Comparison of ENCODE assay signal across 15 cellular contexts in genomic region chr3:28841436-28841835, GRCh38.
A peak's percentile ranks its signal among the peaks of the same experiment; 100 is the strongest.
DNase-seq lines count a peak whose midpoint lies in the region; ATAC-seq and TF ChIP-seq lines count a peak whose summit lies in the region.
"Had no signal": no experiment of that assay in that cellular context is flagged by ENCODE, and none has a peak within 500 bp of the region (broad histone marks: within the 10 kb centered on the region; RNA-seq: fewer than 3 reads in every experiment).

No MANE protein-coding gene starts in this region.

- H2AK5ac ChIP-seq in mesendoderm (ENCODE audit: low read length) = no peak overlapping the region

- ATAC-seq in GM18498 (IDR thresholded peaks at IDR 0.05; ENCODE audit: unreplicated experiment) = peak; percentile 23
- ATAC-seq in GM19035 (IDR thresholded peaks at IDR 0.05; ENCODE audit: unreplicated experiment) = peak; percentile 34
- peak; percentile 17 for ATAC-seq in HG02870 (IDR thresholded peaks at IDR 0.05; ENCODE audit: unreplicated experiment)
- ATAC-seq: left lobe of liver had no signal

- peak overlapping the region; percentile 70 for H3K27ac Mint-ChIP-seq in T-helper 1 cell treated with Interleukin-12 subunit alpha and Interleukin-12 subunit beta and Interleukin-4 antibody, amounts not matched to agents 30 μg/mL and 1 μg/mL, for 36 hours
- no peak overlapping the region for H3K27ac Mint-ChIP-seq in osteocyte (ENCODE audit: unreplicated experiment)
- H3K27ac Mint-ChIP-seq: B cell had no signal

- H4K5ac ChIP-seq in mesendoderm (ENCODE audit: low read length) = no peak overlapping the region

- H4K8ac ChIP-seq in mesendoderm (ENCODE audit: low read depth, low read length) = no peak overlapping the region

- no peak overlapping the region for H3K27ac ChIP-seq in mesendoderm (ENCODE audit: low read depth, low read length)
- H3K27ac ChIP-seq: hepatocyte, stomach had no signal

- no CpG with 5 or more reads among the region's 2 CpGs for WGBS in mesendoderm (ENCODE audit: extremely low coverage, insufficient coverage, low lambda C conversion rate)

- H3K23ac ChIP-seq in mesendoderm (ENCODE audit: low read length) = no peak overlapping the region

- H3K4ac ChIP-seq in mesendoderm (ENCODE audit: low read depth, low read length) = no peak overlapping the region

- H3K79me2 ChIP-seq in mesendoderm (ENCODE audit: control insufficient read depth, insufficient read depth, low read length) = no peaks in the 10 kb centered on the region
- H3K79me2 ChIP-seq: hepatocyte had no signal

- no peaks in the 10 kb centered on the region for H3K4me1 ChIP-seq in mesendoderm (ENCODE audit: control insufficient read depth, low read depth, low read length)
- H3K4me1 ChIP-seq: stomach had no signal

- no peak overlapping the region for H3K9ac ChIP-seq in mesendoderm (ENCODE audit: low read length)

- no peak overlapping the region for H2BK120ac ChIP-seq in mesendoderm (ENCODE audit: low read depth, low read length)

- H3K27me3 Mint-ChIP-seq in T-helper 1 cell treated with Interleukin-12 subunit alpha and Interleukin-12 subunit beta and Interleukin-4 antibody, amounts not matched to agents 30 μg/mL and 1 μg/mL, for 36 hours (ENCODE audit: low read depth) = no peaks in the 10 kb centered on the region
- H3K27me3 Mint-ChIP-seq in osteocyte (ENCODE audit: unreplicated experiment) = peaks cover 17% of the 10 kb centered on the region
- H3K27me3 Mint-ChIP-seq: B cell had no signal

- no peak overlapping the region for H2BK15ac ChIP-seq in mesendoderm (replicated peaks; ENCODE audit: low read depth)

- H3K79me1 ChIP-seq in mesendoderm (ENCODE audit: low read length) = no peaks in the 10 kb centered on the region

- no peaks in the 10 kb centered on the region for H3K9me3 Mint-ChIP-seq in T-helper 1 cell treated with Interleukin-12 subunit alpha and Interleukin-12 subunit beta and Interleukin-4 antibody, amounts not matched to agents 30 μg/mL and 1 μg/mL, for 36 hours
- H3K9me3 Mint-ChIP-seq in osteocyte (ENCODE audit: unreplicated experiment) = no peaks in the 10 kb centered on the region

- H3K4me2 ChIP-seq in mesendoderm (ENCODE audit: low read length) = no peak overlapping the region
- H3K4me2 ChIP-seq: hepatocyte had no signal

- H3K4me3 ChIP-seq in foreskin fibroblast (ENCODE audit: low read depth in 1 of 2, low read length in 2 of 2) (no peak overlapping the region), mesendoderm (ENCODE audit: low read length) (no peak overlapping the region)
- H3K4me3 ChIP-seq: hepatocyte, stomach had no signal

- H3K36me3 Mint-ChIP-seq in T-helper 1 cell treated with Interleukin-12 subunit alpha and Interleukin-12 subunit beta and Interleukin-4 antibody, amounts not matched to agents 30 μg/mL and 1 μg/mL, for 36 hours (ENCODE audit: low read depth) = no peaks in the 10 kb centered on the region
- no peaks in the 10 kb centered on the region for H3K36me3 Mint-ChIP-seq in osteocyte (ENCODE audit: unreplicated experiment)

- TF ChIP-seq CTCF in osteocyte (IDR thresholded peaks at IDR 0.05) (no peak), foreskin fibroblast (IDR thresholded peaks at IDR 0.05; ENCODE audit: low read depth, low read length) (no peak)

- H3K56ac ChIP-seq in mesendoderm (ENCODE audit: low read length) = no peak overlapping the region

- peaks cover 16% of the 10 kb centered on the region for H3K4me1 Mint-ChIP-seq in T-helper 1 cell treated with Interleukin-12 subunit alpha and Interleukin-12 subunit beta and Interleukin-4 antibody, amounts not matched to agents 30 μg/mL and 1 μg/mL, for 36 hours (ENCODE audit: low read depth)
- H3K4me1 Mint-ChIP-seq in osteocyte (ENCODE audit: unreplicated experiment) = peaks cover 1% of the 10 kb centered on the region
- H3K4me1 Mint-ChIP-seq: B cell had no signal

- H3K18ac ChIP-seq in mesendoderm (ENCODE audit: low read length) = no peak overlapping the region

- H2BK5ac ChIP-seq in mesendoderm (ENCODE audit: low read length) = no peak overlapping the region

- peak overlapping the region; percentile 30 for H3K4me3 Mint-ChIP-seq in T-helper 1 cell treated with Interleukin-12 subunit alpha and Interleukin-12 subunit beta and Interleukin-4 antibody, amounts not matched to agents 30 μg/mL and 1 μg/mL, for 36 hours
- H3K4me3 Mint-ChIP-seq in osteocyte (ENCODE audit: unreplicated experiment) = no peak overlapping the region
- H3K4me3 Mint-ChIP-seq: B cell had no signal

- H3K27me3 ChIP-seq in mesendoderm (ENCODE audit: insufficient read depth, low read length, poor library complexity) = no peaks in the 10 kb centered on the region
- H3K27me3 ChIP-seq: hepatocyte, stomach had no signal

- DNase-seq in osteocyte (ENCODE audit: extremely low spot score, unreplicated experiment) = no peak
- DNase-seq in foreskin fibroblast = no peak
- DNase-seq in mesendoderm = no peak
- DNase-seq in activated gamma-delta T cell treated with Interleukin-2 at 50 U/mL for 16 hours = no peak
- DNase-seq: DMS79 treated with DMSO at 0.1 percent for 48 hours, NCI-H1105 treated with DMSO at 0.1 percent for 48 hours, NCI-H345, stomach had no signal

- H3K36me3 ChIP-seq in mesendoderm (ENCODE audit: control insufficient read depth, insufficient read depth, low read length) = no peaks in the 10 kb centered on the region
- H3K36me3 ChIP-seq: stomach had no signal
